In the genomic region with DNA sequence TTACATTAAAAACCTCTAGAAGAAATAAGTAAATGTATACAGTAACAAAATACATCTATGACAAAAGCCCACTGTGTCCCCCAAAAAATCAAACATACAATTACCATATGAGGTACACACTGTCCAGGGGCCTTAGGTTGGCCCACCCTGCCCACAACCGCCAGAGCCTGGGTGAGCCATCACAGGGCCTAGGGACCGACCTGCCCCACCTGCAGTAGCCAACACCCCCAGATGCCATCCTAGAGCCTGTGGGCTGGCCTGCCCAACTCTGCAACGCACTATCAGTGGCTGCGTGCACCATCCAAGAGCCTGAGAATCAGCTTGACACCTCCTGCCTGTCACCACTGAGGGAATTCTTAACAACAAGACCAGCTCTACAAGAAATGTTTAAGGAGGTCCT, we compare ENCODE assay signal across 21 cellular contexts.
"Had no signal": no experiment of that assay in that cellular context is flagged by ENCODE, and none has a peak within 500 bp of the region (broad histone marks: within the 10 kb centered on the region; RNA-seq: fewer than 3 reads in every experiment).

No MANE protein-coding gene starts in this region.

- H3K9me3 ChIP-seq: SK-N-SH had no signal

- DNase-seq: Kasumi-1, MM.1S, NCI-H1092 treated with DMSO at 0.1 percent for 48 hours, NCI-H1436, NCI-H187, NCI-H2029, NCI-H2081 treated with DMSO at 0.1 percent for 48 hours, NCI-H2171, NCI-H226, NCI-H446, NCI-H510A, NCI-H524 treated with DMSO at 0.1 percent for 48 hours, NCI-H69, NCI-H774, RPMI8226, SHP77, SK-N-SH had no signal

- H3K4me3 ChIP-seq: K562 had no signal

- H3K27ac Mint-ChIP-seq: IgD-negative memory B cell had no signal

- H3K27ac ChIP-seq: HL-60, KMS-11 had no signal

- H3K9ac ChIP-seq: KMS-11, SK-N-SH had no signal

- ATAC-seq: K562 had no signal

- H3K27me3 Mint-ChIP-seq: IgD-negative memory B cell had no signal

- H3K4me3 Mint-ChIP-seq: IgD-negative memory B cell had no signal
